In genomic region chr6:33201935-33202334, GRCh38 we compare ENCODE assay signal across 9 cellular contexts. TPM values are rescaled to one million over a fixed set of nuclear protein-coding genes. Genes with fewer than 3 reads are reported as not detected.
DNase-seq lines count a peak whose midpoint lies in the region; ATAC-seq and TF ChIP-seq lines count a peak whose summit lies in the region.
"Had no signal": no experiment of that assay in that cellular context is flagged by ENCODE, and none has a peak within 500 bp of the region (broad histone marks: within the 10 kb centered on the region; RNA-seq: fewer than 3 reads in every experiment).

No MANE protein-coding gene starts in this region.

- H3K4me1 ChIP-seq in SJSA1 (replicated peaks) (peaks cover 51% of the 10 kb centered on the region), rectal smooth muscle tissue (ENCODE audit: control insufficient read depth, insufficient read depth, low read length) (peaks cover 19% of the 10 kb centered on the region)

- peak overlapping the region; percentile 91 for H3K4me3 ChIP-seq in GM08714 (ENCODE audit: low read length)
- peak overlapping the region; percentile 85 for H3K4me3 ChIP-seq in SJSA1
- peak overlapping the region; percentile 99 for H3K4me3 ChIP-seq in fibroblast of mammary gland (ENCODE audit: control insufficient read depth, low read depth, low read length)
- peak overlapping the region; percentile 91 for H3K4me3 ChIP-seq in rectal smooth muscle tissue (ENCODE audit: low read length)

- DNase-seq in SJSA1 (ENCODE audit: low read depth in 1 of 2, low spot score in 2 of 2), result no peak
- DNase-seq in fibroblast of mammary gland (ENCODE audit: low read depth), result no peak
- no peak for DNase-seq in hepatic stellate cell (ENCODE audit: low spot score)
- DNase-seq in DMS153 treated with DMSO at 0.1 percent for 48 hours (lab: John Stamatoyannopoulos, UW; ENCODE audit: unreplicated experiment), result no peak
- no peak for DNase-seq in activated CD8-positive, alpha-beta memory T cell treated with anti-CD3 and anti-CD28 coated beads for 24 hours
- DNase-seq: occipital lobe had no signal

- no peak overlapping the region for H3K9ac ChIP-seq in rectal smooth muscle tissue (ENCODE audit: low read length)

- H3K27me3 ChIP-seq in SJSA1 (replicated peaks), result no peaks in the 10 kb centered on the region
- H3K27me3 ChIP-seq in rectal smooth muscle tissue (ENCODE audit: control insufficient read depth, insufficient read depth, low read length), result no peaks in the 10 kb centered on the region

- no peak for TF ChIP-seq CTCF in fibroblast of mammary gland (conservative IDR thresholded peaks at IDR 0.05; ENCODE audit: control insufficient read depth, insufficient read depth, low read depth, low read length)

- peaks cover 46% of the 10 kb centered on the region for H3K36me3 ChIP-seq in SJSA1
- peaks cover 22% of the 10 kb centered on the region for H3K36me3 ChIP-seq in rectal smooth muscle tissue (ENCODE audit: control insufficient read depth, insufficient read depth, low read length)

- H3K9me3 ChIP-seq in SJSA1 (replicated peaks), result no peaks in the 10 kb centered on the region

- H3K27ac ChIP-seq in SJSA1, result no peak overlapping the region
- no peak overlapping the region for H3K27ac ChIP-seq in rectal smooth muscle tissue (ENCODE audit: low read depth, low read length)

- no peak for ATAC-seq in GM21423 (IDR thresholded peaks at IDR 0.05; ENCODE audit: unreplicated experiment)

RNA-seq across cellular contexts. Expression of gene SLC39A7, which starts 1.3 kb away (rescaled TPM):
- 105 and 122 TPM in 2 replicates for total RNA-seq in SJSA1 (2014; rRNA removed; shearing (Covaris generic))

RNA-seq across cellular contexts. Expression of gene RXRB, which starts 1.5 kb away (rescaled TPM):
- total RNA-seq in SJSA1 (2014; rRNA removed; shearing (Covaris generic)), result 12.4 and 14.7 TPM in 2 replicates

RNA-seq across cellular contexts. Expression of gene HSD17B8, which starts 2.5 kb away (rescaled TPM):
- total RNA-seq in SJSA1 (2014; rRNA removed; shearing (Covaris generic)), result 4.5 and 11.6 TPM in 2 replicates

RNA-seq across cellular contexts. Expression of gene RING1, which starts 6.4 kb away (rescaled TPM):
- total RNA-seq in SJSA1 (2014; rRNA removed; shearing (Covaris generic)), result 32.5 and 37.2 TPM in 2 replicates

RNA-seq across cellular contexts. Expression of gene COL11A2, which starts 9.7 kb away (rescaled TPM):
- total RNA-seq in SJSA1 (2014; rRNA removed; shearing (Covaris generic)), result 0.32 TPM in 1 of 2 replicates, not detected in the other
